8 cellular contexts compared by ENCODE assay signal in genomic region chr10:44963772-44964633, GRCh38. TPM values are rescaled to one million over a fixed set of nuclear protein-coding genes. Genes with fewer than 3 reads are reported as not detected.
DNase-seq lines count a peak whose midpoint lies in the region; ATAC-seq and TF ChIP-seq lines count a peak whose summit lies in the region.

No MANE protein-coding gene starts in this region.

- peak overlapping the region; percentile 44 for H3K4me3 Mint-ChIP-seq in stimulated activated memory B cell treated with anti-CD40 and anti-IgM and Interleukin-4, amounts not matched to agents 10 μg/mL and 1 μg/mL and 100 μg/mL, for 72 hours
- H3K4me3 Mint-ChIP-seq in HFFc6 = no peak overlapping the region
- H3K4me3 Mint-ChIP-seq in activated T-cell treated with anti-CD3 and anti-CD28 coated beads, Interleukin-2, amount 50 U/mL, for 4 hours = no peak overlapping the region

- DNase-seq in amygdala (lab: John Stamatoyannopoulos, UW) (peak; percentile 41 to 98 (median 91)), left colon (peak; percentile 59 to 65), HFFc6 (no peak), NCI-H187 treated with DMSO at 0.1 percent for 48 hours (lab: John Stamatoyannopoulos, UW) (no peak), NCI-H2196 (lab: John Stamatoyannopoulos, UW; ENCODE audit: unreplicated experiment) (no peak)
- DNase-seq in activated T-cell treated with anti-CD3 and anti-CD28 coated beads, Interleukin-2, amount 50 U/mL, for 4 hours = no peak

- peak overlapping the region; percentile 84 for H3K27ac Mint-ChIP-seq in stimulated activated memory B cell treated with anti-CD40 and anti-IgM and Interleukin-4, amounts not matched to agents 10 μg/mL and 1 μg/mL and 100 μg/mL, for 72 hours
- no peak overlapping the region for H3K27ac Mint-ChIP-seq in HFFc6

- ATAC-seq in GM19397 (IDR thresholded peaks at IDR 0.05; ENCODE audit: unreplicated experiment) (peak; percentile 17), left colon (no peak)
- no peak for ATAC-seq in stimulated activated memory B cell treated with anti-CD40 and anti-IgM and Interleukin-4, amounts not matched to agents 10 μg/mL and 1 μg/mL and 100 μg/mL, for 72 hours
- ATAC-seq in activated T-cell treated with anti-CD3 and anti-CD28 coated beads, Interleukin-2, amount 50 U/mL, for 4 hours = no peak

- no peaks in the 10 kb centered on the region for H3K36me3 Mint-ChIP-seq in stimulated activated memory B cell treated with anti-CD40 and anti-IgM and Interleukin-4, amounts not matched to agents 10 μg/mL and 1 μg/mL and 100 μg/mL, for 72 hours
- no peaks in the 10 kb centered on the region for H3K36me3 Mint-ChIP-seq in HFFc6 (ENCODE audit: low read depth)
- no peaks in the 10 kb centered on the region for H3K36me3 Mint-ChIP-seq in activated T-cell treated with anti-CD3 and anti-CD28 coated beads, Interleukin-2, amount 50 U/mL, for 4 hours (ENCODE audit: insufficient read depth)

- no peak; the same call in 1 of the 2 replicates for TF ChIP-seq CTCF in HFFc6 (IDR thresholded peaks at IDR 0.05)

- H3K9me3 Mint-ChIP-seq in stimulated activated memory B cell treated with anti-CD40 and anti-IgM and Interleukin-4, amounts not matched to agents 10 μg/mL and 1 μg/mL and 100 μg/mL, for 72 hours = no peaks in the 10 kb centered on the region
- no peaks in the 10 kb centered on the region for H3K9me3 Mint-ChIP-seq in HFFc6
- H3K9me3 Mint-ChIP-seq in activated T-cell treated with anti-CD3 and anti-CD28 coated beads, Interleukin-2, amount 50 U/mL, for 4 hours = no peaks in the 10 kb centered on the region

- no peaks in the 10 kb centered on the region for H3K27me3 Mint-ChIP-seq in stimulated activated memory B cell treated with anti-CD40 and anti-IgM and Interleukin-4, amounts not matched to agents 10 μg/mL and 1 μg/mL and 100 μg/mL, for 72 hours
- H3K27me3 Mint-ChIP-seq in HFFc6 (ENCODE audit: insufficient read depth) = peaks cover 1% of the 10 kb centered on the region; the same call in 1 of the 2 replicates
- no peaks in the 10 kb centered on the region for H3K27me3 Mint-ChIP-seq in activated T-cell treated with anti-CD3 and anti-CD28 coated beads, Interleukin-2, amount 50 U/mL, for 4 hours (ENCODE audit: low read depth)

- intact Hi-C loops in left colon (cut with DNase I, micrococcal nuclease) = no loop called here

- H3K4me1 Mint-ChIP-seq in stimulated activated memory B cell treated with anti-CD40 and anti-IgM and Interleukin-4, amounts not matched to agents 10 μg/mL and 1 μg/mL and 100 μg/mL, for 72 hours = peaks cover 79% of the 10 kb centered on the region
- H3K4me1 Mint-ChIP-seq in HFFc6 (ENCODE audit: low read depth) = peaks cover 33% of the 10 kb centered on the region
- H3K4me1 Mint-ChIP-seq in activated T-cell treated with anti-CD3 and anti-CD28 coated beads, Interleukin-2, amount 50 U/mL, for 4 hours (ENCODE audit: low read depth) = peaks cover 35% of the 10 kb centered on the region

RNA-seq across cellular contexts. Expression of gene RASSF4, which starts 4.4 kb away (rescaled TPM):
- 10 to 100 TPM; 29.4 to 44.7 TPM for total RNA-seq in left colon
- total RNA-seq in HFFc6 (2021; fragmentation: NEBNext Ultra II Directional; extraction: Animal tissue kit (Norgen Biotek cat#: 25700)) = 1 to 10 TPM; 1.1 to 3.8 (median 2.9) TPM
- total RNA-seq in activated T-cell treated with anti-CD3 and anti-CD28 coated beads, Interleukin-2, amount 50 U/mL, for 4 hours = under 1 TPM; 0.28 to 0.61 (median 0.33) TPM

RNA-seq across cellular contexts. Expression of gene DEPP1, which starts 14.6 kb away (rescaled TPM):
- 10 to 100 TPM; 13.4 to 17.1 TPM for total RNA-seq in left colon
- total RNA-seq in HFFc6 (2021; fragmentation: NEBNext Ultra II Directional; extraction: Animal tissue kit (Norgen Biotek cat#: 25700)) = under 1 TPM; 0.43 to 0.78 (median 0.52) TPM
- under 1 TPM; 0.20 to 0.24 (median 0.22) TPM for total RNA-seq in activated T-cell treated with anti-CD3 and anti-CD28 coated beads, Interleukin-2, amount 50 U/mL, for 4 hours

RNA-seq across cellular contexts. Expression of gene ZNF22, which starts 36.7 kb away (rescaled TPM):
- 10 to 100 TPM in 1 of 2 donors, 1 to 10 TPM in 1; 9.8 to 15.7 TPM for total RNA-seq in left colon
- total RNA-seq in HFFc6 (2021; fragmentation: NEBNext Ultra II Directional; extraction: Animal tissue kit (Norgen Biotek cat#: 25700)) = 10 to 100 TPM in 4 of 6 experiments, 1 to 10 TPM in 2; 7.4 to 15.8 (median 13.2) TPM
- 10 to 100 TPM; 16.4 to 22.9 (median 22.7) TPM for total RNA-seq in activated T-cell treated with anti-CD3 and anti-CD28 coated beads, Interleukin-2, amount 50 U/mL, for 4 hours

RNA-seq across cellular contexts. Expression of gene TMEM72, which starts 52.9 kb away (rescaled TPM):
- total RNA-seq in left colon = 10 to 100 TPM; 25.0 to 33.1 TPM
- not detected for total RNA-seq in HFFc6 (2021; fragmentation: NEBNext Ultra II Directional; extraction: Animal tissue kit (Norgen Biotek cat#: 25700))
- total RNA-seq in activated T-cell treated with anti-CD3 and anti-CD28 coated beads, Interleukin-2, amount 50 U/mL, for 4 hours = not detected

Comparison
In these comparisons a context has a peak if more than half of its experiments do, and no peak if none do; other contexts are left out.
1. DNase-seq: peak in amygdala (56 of 56) and left colon (2 of 2); none in HFFc6 (single experiment), NCI-H187 treated with DMSO at 0.1 percent for 48 hours (single experiment), activated T-cell treated with anti-CD3 and anti-CD28 coated beads, Interleukin-2, amount 50 U/mL, for 4 hours (single experiment) and NCI-H2196 (single experiment).
2. RNA of gene RASSF4, which starts 4.4 kb away (total RNA-seq): 29.4 to 44.7 TPM in left colon; 1.1 to 3.8 TPM in HFFc6 and 0.28 to 0.61 TPM in activated T-cell treated with anti-CD3 and anti-CD28 coated beads, Interleukin-2, amount 50 U/mL, for 4 hours; every median in the first group is over 4 times any median in the second.
3. RNA of gene DEPP1, which starts 14.6 kb away (total RNA-seq): 13.4 to 17.1 TPM in left colon; 0.43 to 0.78 TPM in HFFc6 and 0.20 to 0.24 TPM in activated T-cell treated with anti-CD3 and anti-CD28 coated beads, Interleukin-2, amount 50 U/mL, for 4 hours; every median in the first group is over 4 times any median in the second.